1 cellular context compared by ENCODE assay signal in genomic region chr19:35931161-35931873, GRCh38.
TF ChIP-seq lines count a peak whose summit lies in the region.

No MANE protein-coding gene starts in this region.

TF ChIP-seq in HepG2, 621 proteins besides CTCF, POLR2A, EP300 and RAD21 (continued from another document and continues in another):
- TF ChIP-seq ZNF609 (CRISPR knock-in tag; IDR thresholded peaks at IDR 0.05; ENCODE audit: borderline replicate concordance) (0 out of 2 replicates have a peak, but pooled peaks have one; percentile 23), ZNF782 (CRISPR knock-in tag; IDR thresholded peaks at IDR 0.05; ENCODE audit: borderline replicate concordance) (peak; percentile 57; the same call in 1 of the 2 replicates), ZNF350 (CRISPR knock-in tag; IDR thresholded peaks at IDR 0.05; ENCODE audit: borderline replicate concordance, low read depth) (peak; percentile 96), ZBTB1 (CRISPR knock-in tag; IDR thresholded peaks at IDR 0.05; ENCODE audit: borderline replicate concordance) (no peak), CEBPG (CRISPR knock-in tag; IDR thresholded peaks at IDR 0.05) (peak; percentile 32; the same call in 1 of the 2 replicates), TFDP1 (CRISPR knock-in tag; IDR thresholded peaks at IDR 0.05; ENCODE audit: borderline replicate concordance) (peak; percentile 91), DMAP1 (CRISPR knock-in tag; IDR thresholded peaks at IDR 0.05) (peak; percentile 70; the same call in 1 of the 2 replicates), ZBTB2 (CRISPR knock-in tag; IDR thresholded peaks at IDR 0.05; ENCODE audit: low read depth) (peak; percentile 38; the same call in 1 of the 2 replicates), MLXIP (CRISPR knock-in tag; IDR thresholded peaks at IDR 0.05; ENCODE audit: borderline replicate concordance) (no peak), POGK (CRISPR knock-in tag; conservative IDR thresholded peaks at IDR 0.05) (peak; percentile 77), SAP130 (CRISPR knock-in tag; IDR thresholded peaks at IDR 0.05; ENCODE audit: low read depth) (peak; percentile 94), ZFP1 (CRISPR knock-in tag; IDR thresholded peaks at IDR 0.05) (peak; percentile 80; the same call in 1 of the 2 replicates), ZFP41 (CRISPR knock-in tag; IDR thresholded peaks at IDR 0.05; ENCODE audit: borderline replicate concordance) (0 out of 2 replicates have a peak, but pooled peaks have one; percentile 53), RFXANK (CRISPR knock-in tag; IDR thresholded peaks at IDR 0.05) (0 out of 2 replicates have a peak, but pooled peaks have one; percentile 39), ZFP90 (CRISPR knock-in tag; IDR thresholded peaks at IDR 0.05; ENCODE audit: borderline replicate concordance) (peak; percentile 32; the same call in 1 of the 2 replicates), ZNF720 (CRISPR knock-in tag; IDR thresholded peaks at IDR 0.05) (no peak), ERF (CRISPR knock-in tag; IDR thresholded peaks at IDR 0.05) (peak; percentile 84; the same call in 1 of the 2 replicates), ZFP36 (IDR thresholded peaks at IDR 0.05; ENCODE audit: borderline replicate concordance, low read depth, low read length, partially characterized antibody) (no peak), TCF7L2 (IDR thresholded peaks at IDR 0.05; ENCODE audit: low read depth, low read length) (no peak), RXRA (CRISPR knock-in tag; IDR thresholded peaks at IDR 0.05) (peak; percentile 84), RELA (CRISPR knock-in tag; IDR thresholded peaks at IDR 0.05) (no peak), DRAP1 (CRISPR knock-in tag; IDR thresholded peaks at IDR 0.05) (peak; percentile 89), SYNCRIP (IDR thresholded peaks at IDR 0.05; ENCODE audit: insufficient read depth, low read depth, low read length) (no peak), SATB2 (CRISPR knock-in tag; IDR thresholded peaks at IDR 0.05) (no peak), BATF2 (CRISPR knock-in tag; IDR thresholded peaks at IDR 0.05) (no peak), ZNF7 (CRISPR knock-in tag; IDR thresholded peaks at IDR 0.05) (no peak), XRCC5 (optimal IDR thresholded peaks at IDR 0.05; ENCODE audit: low read length) (peak; percentile 93), ZNF30 (CRISPR knock-in tag; IDR thresholded peaks at IDR 0.05) (no peak), ZNF44 (CRISPR knock-in tag; IDR thresholded peaks at IDR 0.05) (peak; percentile 40; the same call in 1 of the 2 replicates), DMTF1 (CRISPR knock-in tag; IDR thresholded peaks at IDR 0.05) (no peak), ZNF101 (CRISPR knock-in tag; IDR thresholded peaks at IDR 0.05; ENCODE audit: borderline replicate concordance, low read depth) (no peak), ZNF274 (CRISPR knock-in tag; IDR thresholded peaks at IDR 0.05) (0 out of 2 replicates have a peak, but pooled peaks have one; percentile 34), HBP1 (CRISPR knock-in tag; IDR thresholded peaks at IDR 0.05; ENCODE audit: low read depth) (no peak), REXO4 (CRISPR knock-in tag; IDR thresholded peaks at IDR 0.05; ENCODE audit: borderline replicate concordance) (no peak), MEIS2 (CRISPR knock-in tag; IDR thresholded peaks at IDR 0.05) (no peak), ZNF362 (CRISPR knock-in tag; IDR thresholded peaks at IDR 0.05; ENCODE audit: borderline replicate concordance) (no peak), AHR (CRISPR knock-in tag; IDR thresholded peaks at IDR 0.05) (peak; percentile 70; the same call in 1 of the 2 replicates), ATF6 (CRISPR knock-in tag; conservative IDR thresholded peaks at IDR 0.05) (0 out of 2 replicates have a peak, but pooled peaks have one; percentile 25), KDM2A (CRISPR knock-in tag; IDR thresholded peaks at IDR 0.05; ENCODE audit: borderline replicate concordance, low read depth) (peak; percentile 95)
